In the genomic region with DNA sequence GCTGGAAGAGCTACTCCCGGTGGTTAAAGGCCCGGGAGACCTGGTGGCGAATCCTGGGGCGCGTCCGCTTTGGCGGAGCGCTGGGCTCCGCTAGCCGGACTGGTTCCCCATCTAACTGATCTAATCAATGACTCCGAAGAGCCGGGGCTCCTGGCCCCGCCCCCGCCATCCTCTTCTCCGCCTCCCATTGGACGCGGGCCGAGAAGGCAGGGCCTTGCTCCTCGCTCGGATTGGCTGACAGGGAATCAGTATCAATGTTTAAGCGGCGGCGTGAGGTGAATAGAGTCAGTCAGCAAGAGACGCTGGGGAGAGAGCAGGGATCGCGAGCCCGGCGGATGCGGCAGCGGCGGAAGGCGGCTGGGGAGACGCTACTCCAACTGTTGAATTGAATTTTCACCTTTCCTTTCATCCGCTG, we compare ENCODE assay signal across 9 cellular contexts. TPM values are rescaled to one million over a fixed set of nuclear protein-coding genes. Genes with fewer than 3 reads are reported as not detected.
DNase-seq lines count a peak whose midpoint lies in the region; ATAC-seq, FAIRE-seq and TF ChIP-seq lines count a peak whose summit lies in the region.
"Had no signal": no experiment of that assay in that cellular context is flagged by ENCODE, and none has a peak within 500 bp of the region (broad histone marks: within the 10 kb centered on the region; RNA-seq: fewer than 3 reads in every experiment).

No MANE protein-coding gene starts in this region.

- peak overlapping the region; percentile 53 for H3K4me3 ChIP-seq in effector memory CD4-positive, alpha-beta T cell (ENCODE audit: insufficient read depth, low read depth, low read length, poor library complexity, severe bottlenecking)
- H3K4me3 ChIP-seq in right lobe of liver: peak overlapping the region; percentile 6 to 42 (median 29)

- intact Hi-C loops in right lobe of liver (cut with DNase I): no loop called here

- FAIRE-seq in D721Med (lab: Jason Lieb, UNC) (no peak), GM19239 (lab: Jason Lieb, UNC) (no peak)

- DNase-seq in D721Med (ENCODE audit: insufficient read length, low spot score) (peak; percentile 91), T1000 (lab: John Stamatoyannopoulos, UW) (peak; percentile 86), right lobe of liver (peak; percentile 72 to 86 (median 85)), GM19239 (ENCODE audit: insufficient read length, low spot score) (no peak)
- peak; percentile 31 to 32 (median 31) for DNase-seq in effector memory CD4-positive, alpha-beta T cell
- no peak for DNase-seq in stimulated activated effector memory CD8-positive, alpha-beta T cell treated with anti-CD3 and anti-CD28 coated beads, Interleukin-12 subunit alpha, Interleukin-12 subunit beta, amount 100 ng/mL, for 72 hours (ENCODE audit: low spot score in 2 of 2)

- peak; percentile 65 for TF ChIP-seq POLR2A in right lobe of liver (IDR thresholded peaks at IDR 0.05)

- no peak overlapping the region for H3K27ac Mint-ChIP-seq in stimulated activated effector memory CD8-positive, alpha-beta T cell treated with anti-CD3 and anti-CD28 coated beads, Interleukin-12 subunit alpha, Interleukin-12 subunit beta, amount 100 ng/mL, for 72 hours

- H3K27me3 ChIP-seq in effector memory CD4-positive, alpha-beta T cell (replicated peaks; ENCODE audit: control insufficient read depth, insufficient read depth, low read length, poor library complexity, severe bottlenecking): peaks cover 20% of the 10 kb centered on the region
- H3K27me3 ChIP-seq in right lobe of liver: peaks cover 0 to 36% of the 10 kb centered on the region in 2 donors

- peaks cover 3% of the 10 kb centered on the region for H3K9me3 ChIP-seq in effector memory CD4-positive, alpha-beta T cell (ENCODE audit: control insufficient read depth, low read length)
- no peaks in the 10 kb centered on the region for H3K9me3 ChIP-seq in right lobe of liver

- 6% methylated on average over 12 of the region's 34 CpGs for WGBS in right lobe of liver (ENCODE audit: insufficient coverage, low coverage, low lambda C conversion rate, missing lambda C conversion rate)

- no peaks in the 10 kb centered on the region for H3K9me3 Mint-ChIP-seq in stimulated activated effector memory CD8-positive, alpha-beta T cell treated with anti-CD3 and anti-CD28 coated beads, Interleukin-12 subunit alpha, Interleukin-12 subunit beta, amount 100 ng/mL, for 72 hours

- no peak overlapping the region for H3K27ac ChIP-seq in effector memory CD4-positive, alpha-beta T cell (ENCODE audit: insufficient read depth, low read length, poor library complexity, severe bottlenecking)
- H3K27ac ChIP-seq in right lobe of liver: no peak overlapping the region
- H3K27ac ChIP-seq: HL-60 had no signal

- H3K4me1 ChIP-seq in effector memory CD4-positive, alpha-beta T cell (ENCODE audit: control insufficient read depth, insufficient read depth, low read length, poor library complexity, severe bottlenecking): peaks cover 19% of the 10 kb centered on the region
- peaks cover 0 to 30% (median under 1%) of the 10 kb centered on the region in 4 donors for H3K4me1 ChIP-seq in right lobe of liver

- H3K4me3 Mint-ChIP-seq in stimulated activated effector memory CD8-positive, alpha-beta T cell treated with anti-CD3 and anti-CD28 coated beads, Interleukin-12 subunit alpha, Interleukin-12 subunit beta, amount 100 ng/mL, for 72 hours: peak overlapping the region; percentile 71

- ATAC-seq in HG03565 (IDR thresholded peaks at IDR 0.05; ENCODE audit: unreplicated experiment) (peak; percentile 40), right lobe of liver (peak; percentile 69 to 78 (median 74)), HG02884 (IDR thresholded peaks at IDR 0.05; ENCODE audit: unreplicated experiment) (no peak)
- peak; percentile 70 for ATAC-seq in stimulated activated effector memory CD8-positive, alpha-beta T cell treated with anti-CD3 and anti-CD28 coated beads, Interleukin-12 subunit alpha, Interleukin-12 subunit beta, amount 100 ng/mL, for 72 hours

- H3K36me3 ChIP-seq in effector memory CD4-positive, alpha-beta T cell (ENCODE audit: control insufficient read depth, insufficient read depth, low read length): no peaks in the 10 kb centered on the region
- no peaks in the 10 kb centered on the region for H3K36me3 ChIP-seq in right lobe of liver

- no peak for TF ChIP-seq CTCF in D721Med (IDR thresholded peaks at IDR 0.05; ENCODE audit: insufficient read depth, missing control alignments)
- TF ChIP-seq CTCF in right lobe of liver (IDR thresholded peaks at IDR 0.05): no peak

- peaks cover 32% of the 10 kb centered on the region for H3K4me1 Mint-ChIP-seq in stimulated activated effector memory CD8-positive, alpha-beta T cell treated with anti-CD3 and anti-CD28 coated beads, Interleukin-12 subunit alpha, Interleukin-12 subunit beta, amount 100 ng/mL, for 72 hours

- no peaks in the 10 kb centered on the region for H3K36me3 Mint-ChIP-seq in stimulated activated effector memory CD8-positive, alpha-beta T cell treated with anti-CD3 and anti-CD28 coated beads, Interleukin-12 subunit alpha, Interleukin-12 subunit beta, amount 100 ng/mL, for 72 hours

RNA-seq across cellular contexts. Expression of gene PCDH17, which starts 1.7 kb away (rescaled TPM):
- total RNA-seq in right lobe of liver: 1 to 10 TPM in 4 of 6 experiments, under 1 TPM in 2; 0.64 to 6.1 (median 1.1) TPM

Comparison
In these comparisons a context has a peak if more than half of its experiments do, and no peak if none do; other contexts are left out.
1. DNase-seq: peak in D721Med (single experiment), T1000 (single experiment), effector memory CD4-positive, alpha-beta T cell (3 of 3) and right lobe of liver (3 of 3); none in stimulated activated effector memory CD8-positive, alpha-beta T cell treated with anti-CD3 and anti-CD28 coated beads, Interleukin-12 subunit alpha, Interleukin-12 subunit beta, amount 100 ng/mL, for 72 hours (0 of 2) and GM19239 (single experiment).